In the genomic region with DNA sequence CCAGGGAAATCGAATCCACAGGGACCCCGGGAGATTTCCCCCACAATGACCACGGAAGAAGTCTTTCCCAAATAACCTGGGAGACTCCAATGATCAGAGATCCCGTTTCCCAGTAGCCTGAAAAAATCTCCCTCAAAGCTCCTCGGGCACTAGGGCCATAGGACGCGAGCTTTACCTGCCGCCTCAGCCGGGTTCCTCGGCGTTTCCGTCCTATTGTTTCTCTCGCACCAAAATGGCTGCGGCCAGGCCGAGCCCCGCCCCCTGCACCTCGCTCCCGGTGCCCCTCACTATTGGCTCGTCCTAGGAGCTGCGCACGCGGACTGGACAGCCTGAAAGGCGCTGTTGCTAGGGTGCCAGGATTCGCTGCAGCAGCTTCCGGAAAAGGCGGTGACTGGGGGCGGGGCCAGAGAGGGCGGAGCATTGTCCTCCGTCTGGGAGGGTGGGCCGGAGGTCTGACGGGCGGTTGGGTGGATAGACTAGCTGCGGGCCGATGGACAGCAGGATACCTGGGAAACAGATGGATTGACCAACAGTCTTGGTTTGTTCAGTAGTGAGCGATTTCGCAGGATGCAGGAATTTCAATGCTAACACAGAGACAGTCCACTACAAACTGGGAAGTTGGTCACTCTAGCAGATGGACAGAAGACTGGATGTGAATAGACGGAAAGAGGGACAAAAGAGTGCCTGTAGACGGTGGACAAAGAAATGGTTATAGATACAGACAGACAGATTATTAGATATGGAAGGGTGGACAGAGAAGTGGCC, we compare ENCODE assay signal across 8 cellular contexts. TPM values are rescaled to one million over a fixed set of nuclear protein-coding genes. Genes with fewer than 3 reads are reported as not detected.
DNase-seq lines count a peak whose midpoint lies in the region; ATAC-seq, FAIRE-seq and TF ChIP-seq lines count a peak whose summit lies in the region.

A gene with protein sequence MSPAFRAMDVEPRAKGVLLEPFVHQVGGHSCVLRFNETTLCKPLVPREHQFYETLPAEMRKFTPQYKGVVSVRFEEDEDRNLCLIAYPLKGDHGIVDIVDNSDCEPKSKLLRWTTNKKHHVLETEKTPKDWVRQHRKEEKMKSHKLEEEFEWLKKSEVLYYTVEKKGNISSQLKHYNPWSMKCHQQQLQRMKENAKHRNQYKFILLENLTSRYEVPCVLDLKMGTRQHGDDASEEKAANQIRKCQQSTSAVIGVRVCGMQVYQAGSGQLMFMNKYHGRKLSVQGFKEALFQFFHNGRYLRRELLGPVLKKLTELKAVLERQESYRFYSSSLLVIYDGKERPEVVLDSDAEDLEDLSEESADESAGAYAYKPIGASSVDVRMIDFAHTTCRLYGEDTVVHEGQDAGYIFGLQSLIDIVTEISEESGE (minus strand): TSS at position 240 of the 765 bp plus-strand sequence. CDS start 21,930 bp downstream, outside the sequence.

- FAIRE-seq in RCC 7860 (lab: Jason Lieb, UNC), result peak; percentile 76

- H3K4me1 Mint-ChIP-seq in activated T-cell treated with anti-CD3 and anti-CD28 coated beads, Interleukin-2, amount 50 U/mL, for 72 hours (ENCODE audit: low read depth), result peaks cover 35% of the 10 kb centered on the region

- H3K27me3 ChIP-seq in esophagus muscularis mucosa, result no peaks in the 10 kb centered on the region

- H3K27me3 Mint-ChIP-seq in activated T-cell treated with anti-CD3 and anti-CD28 coated beads, Interleukin-2, amount 50 U/mL, for 72 hours (ENCODE audit: low read depth), result no peaks in the 10 kb centered on the region

- no peaks in the 10 kb centered on the region for H3K9me3 Mint-ChIP-seq in activated T-cell treated with anti-CD3 and anti-CD28 coated beads, Interleukin-2, amount 50 U/mL, for 72 hours

- DNase-seq in DMS79 (lab: John Stamatoyannopoulos, UW) (peak; percentile 87), RCC 7860 (ENCODE audit: low spot score) (peak; percentile 92), esophagus muscularis mucosa (ENCODE audit: extremely low spot score) (peak; percentile 98), myocyte (ENCODE audit: low read depth) (peak; percentile 98)
- peak; percentile 100 for DNase-seq in activated T-cell treated with anti-CD3 and anti-CD28 coated beads, Interleukin-2, amount 50 U/mL, for 72 hours
- DNase-seq in stimulated activated CD8-positive, alpha-beta memory T cell treated with anti-CD3 and anti-CD28 coated beads, Interleukin-7, amount 100 ng/mL, for 48 hours (ENCODE audit: extremely low read depth in 1 of 2, low read depth in 1 of 2), result peak; percentile 97 to 99

- H3K4me1 ChIP-seq in esophagus muscularis mucosa, result peaks cover 27 to 48% (median 44%) of the 10 kb centered on the region in 4 donors

- H3K36me3 Mint-ChIP-seq in activated T-cell treated with anti-CD3 and anti-CD28 coated beads, Interleukin-2, amount 50 U/mL, for 72 hours (ENCODE audit: insufficient read depth in 2 of 2), result peaks cover 2 to 16% of the 10 kb centered on the region in 2 donors

- WGBS in esophagus muscularis mucosa, result 4% methylated on average over 30 of the region's 38 CpGs

- ATAC-seq in GM21786 (IDR thresholded peaks at IDR 0.05; ENCODE audit: unreplicated experiment), result peak; percentile 98
- ATAC-seq in activated T-cell treated with anti-CD3 and anti-CD28 coated beads, Interleukin-2, amount 50 U/mL, for 72 hours (replicated peaks in 1 of 2), result peak; percentile 100

- H3K9me3 ChIP-seq in KOPT-K1 (ENCODE audit: insufficient read depth, low read length, poor library complexity, severe bottlenecking) (no peaks in the 10 kb centered on the region), esophagus muscularis mucosa (no peaks in the 10 kb centered on the region)

- no peak for TF ChIP-seq POLR2A in esophagus muscularis mucosa (IDR thresholded peaks at IDR 0.05; ENCODE audit: low read depth)

- peak within 1 kb of the TSS; percentile 67 to 93 (median 81) for H3K4me3 ChIP-seq in esophagus muscularis mucosa

- TF ChIP-seq CTCF in esophagus muscularis mucosa (IDR thresholded peaks at IDR 0.05), result no peak

- H3K36me3 ChIP-seq in KOPT-K1 (ENCODE audit: insufficient read depth, low read length), result peaks cover 32% of the 10 kb centered on the region
- H3K36me3 ChIP-seq in esophagus muscularis mucosa, result peaks cover 0 to 23% (median 9%) of the 10 kb centered on the region in 4 donors

- intact Hi-C loops in esophagus muscularis mucosa (cut with DNase I), result no loop called here

- H3K27ac ChIP-seq in KOPT-K1 (ENCODE audit: low read depth, low read length, poor library complexity, severe bottlenecking), result peak within 1 kb of the TSS; percentile 85
- peak within 1 kb of the TSS; percentile 82 to 87 (median 84) for H3K27ac ChIP-seq in esophagus muscularis mucosa (replicated peaks in 1 of 4)

- TF ChIP-seq EP300 in esophagus muscularis mucosa (IDR thresholded peaks at IDR 0.05), result no peak

- H3K4me3 Mint-ChIP-seq in activated T-cell treated with anti-CD3 and anti-CD28 coated beads, Interleukin-2, amount 50 U/mL, for 72 hours, result peak within 1 kb of the TSS; percentile 88 to 96

- peak within 1 kb of the TSS; percentile 89 for H3K27ac Mint-ChIP-seq in activated T-cell treated with anti-CD3 and anti-CD28 coated beads, Interleukin-2, amount 50 U/mL, for 72 hours

RNA-seq across cellular contexts. Expression of the gene that starts here (rescaled TPM):
- total RNA-seq in activated T-cell treated with anti-CD3 and anti-CD28 coated beads, Interleukin-2, amount 50 U/mL, for 72 hours, result 10 to 100 TPM; 62.4 to 75.4 TPM
- total RNA-seq in esophagus muscularis mucosa, result 10 to 100 TPM; 31.0 to 57.5 (median 41.2) TPM
- 53.1 and 55.0 TPM in 2 replicates for total RNA-seq in myocyte
- polyA plus RNA-seq in myocyte (2012), result 70.6 TPM

Comparison
In these comparisons a context has a peak if more than half of its experiments do, and no peak if none do; other contexts are left out.
1. Peak in every context shown above with its lines: DNase-seq, ATAC-seq, H3K4me3 ChIP-seq and H3K27ac ChIP-seq.